In genomic region chr10:103724771-103725170, GRCh38 we compare ENCODE assay signal across 1 cellular context.
TF ChIP-seq lines count a peak whose summit lies in the region.

No MANE protein-coding gene starts in this region.

TF ChIP-seq in H1, 55 proteins besides CTCF, POLR2A, EP300 and RAD21 (continued from another document):
- TF ChIP-seq CHD7 (IDR thresholded peaks at IDR 0.05; ENCODE audit: insufficient replicate concordance, low read length) (no peak), KDM5A (IDR thresholded peaks at IDR 0.05; ENCODE audit: low read length) (no peak), EZH2 (IDR thresholded peaks at IDR 0.05; ENCODE audit: low read depth, low read length, severe bottlenecking) (no peak), ATF3 (IDR thresholded peaks at IDR 0.05; ENCODE audit: insufficient read depth, low read depth, low read length) (no peak), PHF8 (conservative IDR thresholded peaks at IDR 0.05; ENCODE audit: low read depth, low read length) (no peak), JUND (IDR thresholded peaks at IDR 0.05; ENCODE audit: low read length) (no peak), SP2 (IDR thresholded peaks at IDR 0.05; ENCODE audit: low read length) (no peak), TEAD4 (IDR thresholded peaks at IDR 0.05; ENCODE audit: low read depth, low read length) (no peak), KDM4A (IDR thresholded peaks at IDR 0.05; ENCODE audit: low read depth, low read length, severe bottlenecking) (no peak), TCF12 (IDR thresholded peaks at IDR 0.05; ENCODE audit: low read depth, low read length) (no peak), FOSL1 (IDR thresholded peaks at IDR 0.05; ENCODE audit: insufficient read depth, low read depth, low read length) (no peak), HDAC6 (IDR thresholded peaks at IDR 0.05; ENCODE audit: low read depth, low read length) (no peak), SUZ12 (IDR thresholded peaks at IDR 0.05; ENCODE audit: low read length) (no peak), CBX8 (IDR thresholded peaks at IDR 0.05; ENCODE audit: borderline replicate concordance, low read depth, low read length) (no peak), GABPA (IDR thresholded peaks at IDR 0.05; ENCODE audit: borderline replicate concordance, insufficient read depth, low read length) (no peak), JUN (IDR thresholded peaks at IDR 0.05; ENCODE audit: low read depth, low read length) (no peak), BACH1 (IDR thresholded peaks at IDR 0.05; ENCODE audit: low read length) (no peak), HDAC2 (IDR thresholded peaks at IDR 0.05; ENCODE audit: borderline replicate concordance in 1 of 2, low read depth in 2 of 2, low read length in 2 of 2) (no peak)
